ENCODE assay signal across 2 cellular contexts in the genomic region with DNA sequence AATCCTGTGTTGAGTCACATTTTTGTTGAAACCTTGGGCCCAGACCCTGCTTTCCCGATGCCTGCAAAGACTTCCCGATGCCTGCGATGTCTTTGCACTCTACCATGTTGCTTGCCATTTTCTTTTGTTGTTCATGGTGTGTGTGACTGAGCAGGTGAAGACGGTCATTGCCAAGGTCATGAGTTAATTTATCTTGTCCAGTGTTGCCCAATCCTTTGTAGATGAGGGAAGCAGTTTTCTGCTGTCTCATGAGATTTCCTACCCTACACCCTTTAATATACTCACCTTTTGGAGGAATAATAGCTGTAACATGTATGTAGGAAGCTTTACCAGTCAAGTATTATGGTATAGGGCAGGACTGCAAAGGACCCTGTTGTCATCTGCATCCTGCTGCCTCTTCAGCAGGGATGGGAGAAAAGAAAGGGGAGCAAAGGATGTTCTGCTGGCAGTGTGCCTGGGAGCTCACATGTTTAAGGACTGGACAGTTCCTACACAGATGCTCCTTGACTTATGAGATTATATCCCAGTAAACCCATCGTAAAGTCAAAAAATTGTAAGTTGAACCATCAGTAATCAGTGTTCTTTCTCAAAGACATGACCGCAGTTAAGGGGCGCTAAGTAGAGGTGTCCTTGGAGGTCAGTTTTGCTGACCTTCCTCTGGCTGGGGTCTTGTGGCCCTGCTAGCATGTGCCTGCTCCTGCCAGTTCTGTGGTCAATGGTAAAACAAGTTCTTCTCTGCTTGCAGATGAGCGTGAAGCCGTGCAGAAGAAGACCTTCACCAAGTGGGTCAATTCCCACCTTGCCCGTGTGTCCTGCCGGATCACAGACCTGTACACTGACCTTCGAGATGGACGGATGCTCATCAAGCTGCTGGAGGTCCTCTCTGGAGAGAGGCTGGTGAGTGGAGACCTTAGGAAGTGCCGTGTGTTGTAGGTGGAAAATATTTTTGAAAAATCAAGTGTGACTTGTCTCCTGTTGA.
TF ChIP-seq lines count a peak whose summit lies in the region.

No MANE protein-coding gene starts in this region.

TF ChIP-seq in SK-N-SH, 30 proteins besides CTCF, POLR2A, EP300 and RAD21 (continued from another document):
- TF ChIP-seq, protein P1, sequence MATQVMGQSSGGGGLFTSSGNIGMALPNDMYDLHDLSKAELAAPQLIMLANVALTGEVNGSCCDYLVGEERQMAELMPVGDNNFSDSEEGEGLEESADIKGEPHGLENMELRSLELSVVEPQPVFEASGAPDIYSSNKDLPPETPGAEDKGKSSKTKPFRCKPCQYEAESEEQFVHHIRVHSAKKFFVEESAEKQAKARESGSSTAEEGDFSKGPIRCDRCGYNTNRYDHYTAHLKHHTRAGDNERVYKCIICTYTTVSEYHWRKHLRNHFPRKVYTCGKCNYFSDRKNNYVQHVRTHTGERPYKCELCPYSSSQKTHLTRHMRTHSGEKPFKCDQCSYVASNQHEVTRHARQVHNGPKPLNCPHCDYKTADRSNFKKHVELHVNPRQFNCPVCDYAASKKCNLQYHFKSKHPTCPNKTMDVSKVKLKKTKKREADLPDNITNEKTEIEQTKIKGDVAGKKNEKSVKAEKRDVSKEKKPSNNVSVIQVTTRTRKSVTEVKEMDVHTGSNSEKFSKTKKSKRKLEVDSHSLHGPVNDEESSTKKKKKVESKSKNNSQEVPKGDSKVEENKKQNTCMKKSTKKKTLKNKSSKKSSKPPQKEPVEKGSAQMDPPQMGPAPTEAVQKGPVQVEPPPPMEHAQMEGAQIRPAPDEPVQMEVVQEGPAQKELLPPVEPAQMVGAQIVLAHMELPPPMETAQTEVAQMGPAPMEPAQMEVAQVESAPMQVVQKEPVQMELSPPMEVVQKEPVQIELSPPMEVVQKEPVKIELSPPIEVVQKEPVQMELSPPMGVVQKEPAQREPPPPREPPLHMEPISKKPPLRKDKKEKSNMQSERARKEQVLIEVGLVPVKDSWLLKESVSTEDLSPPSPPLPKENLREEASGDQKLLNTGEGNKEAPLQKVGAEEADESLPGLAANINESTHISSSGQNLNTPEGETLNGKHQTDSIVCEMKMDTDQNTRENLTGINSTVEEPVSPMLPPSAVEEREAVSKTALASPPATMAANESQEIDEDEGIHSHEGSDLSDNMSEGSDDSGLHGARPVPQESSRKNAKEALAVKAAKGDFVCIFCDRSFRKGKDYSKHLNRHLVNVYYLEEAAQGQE (IDR thresholded peaks at IDR 0.05; ENCODE audit: low read depth, low read length): peak; percentile 85
- TF ChIP-seq, protein P2, sequence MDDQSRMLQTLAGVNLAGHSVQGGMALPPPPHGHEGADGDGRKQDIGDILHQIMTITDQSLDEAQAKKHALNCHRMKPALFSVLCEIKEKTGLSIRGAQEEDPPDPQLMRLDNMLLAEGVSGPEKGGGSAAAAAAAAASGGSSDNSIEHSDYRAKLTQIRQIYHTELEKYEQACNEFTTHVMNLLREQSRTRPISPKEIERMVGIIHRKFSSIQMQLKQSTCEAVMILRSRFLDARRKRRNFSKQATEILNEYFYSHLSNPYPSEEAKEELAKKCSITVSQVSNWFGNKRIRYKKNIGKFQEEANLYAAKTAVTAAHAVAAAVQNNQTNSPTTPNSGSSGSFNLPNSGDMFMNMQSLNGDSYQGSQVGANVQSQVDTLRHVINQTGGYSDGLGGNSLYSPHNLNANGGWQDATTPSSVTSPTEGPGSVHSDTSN (IDR thresholded peaks at IDR 0.05): no peak

TF ChIP-seq in SK-N-SH treated with all-trans-retinoic acid at 6 μM for 48 hours, 23 proteins besides CTCF, POLR2A, EP300 and RAD21 (continued from another document):
- TF ChIP-seq, protein P3, sequence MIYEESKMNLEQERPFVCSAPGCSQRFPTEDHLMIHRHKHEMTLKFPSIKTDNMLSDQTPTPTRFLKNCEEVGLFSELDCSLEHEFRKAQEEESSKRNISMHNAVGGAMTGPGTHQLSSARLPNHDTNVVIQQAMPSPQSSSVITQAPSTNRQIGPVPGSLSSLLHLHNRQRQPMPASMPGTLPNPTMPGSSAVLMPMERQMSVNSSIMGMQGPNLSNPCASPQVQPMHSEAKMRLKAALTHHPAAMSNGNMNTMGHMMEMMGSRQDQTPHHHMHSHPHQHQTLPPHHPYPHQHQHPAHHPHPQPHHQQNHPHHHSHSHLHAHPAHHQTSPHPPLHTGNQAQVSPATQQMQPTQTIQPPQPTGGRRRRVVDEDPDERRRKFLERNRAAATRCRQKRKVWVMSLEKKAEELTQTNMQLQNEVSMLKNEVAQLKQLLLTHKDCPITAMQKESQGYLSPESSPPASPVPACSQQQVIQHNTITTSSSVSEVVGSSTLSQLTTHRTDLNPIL (CRISPR knock-in tag; IDR thresholded peaks at IDR 0.05; ENCODE audit: low read depth): no peak
- TF ChIP-seq TCF4 (CRISPR knock-in tag; IDR thresholded peaks at IDR 0.05; ENCODE audit: borderline replicate concordance) (no peak), ZNF70 (CRISPR knock-in tag; IDR thresholded peaks at IDR 0.05) (no peak), GLIS3 (CRISPR knock-in tag; IDR thresholded peaks at IDR 0.05) (no peak), RARB (CRISPR knock-in tag; IDR thresholded peaks at IDR 0.05) (no peak), ARNTL (CRISPR knock-in tag; IDR thresholded peaks at IDR 0.05; ENCODE audit: borderline replicate concordance, low read depth) (no peak), ESRRG (CRISPR knock-in tag; IDR thresholded peaks at IDR 0.05) (no peak), ZFP30 (CRISPR knock-in tag; IDR thresholded peaks at IDR 0.05) (no peak), SNAI2 (CRISPR knock-in tag; IDR thresholded peaks at IDR 0.05) (no peak), PPARA (CRISPR knock-in tag; IDR thresholded peaks at IDR 0.05; ENCODE audit: borderline replicate concordance) (no peak)
- TF ChIP-seq, protein P4, sequence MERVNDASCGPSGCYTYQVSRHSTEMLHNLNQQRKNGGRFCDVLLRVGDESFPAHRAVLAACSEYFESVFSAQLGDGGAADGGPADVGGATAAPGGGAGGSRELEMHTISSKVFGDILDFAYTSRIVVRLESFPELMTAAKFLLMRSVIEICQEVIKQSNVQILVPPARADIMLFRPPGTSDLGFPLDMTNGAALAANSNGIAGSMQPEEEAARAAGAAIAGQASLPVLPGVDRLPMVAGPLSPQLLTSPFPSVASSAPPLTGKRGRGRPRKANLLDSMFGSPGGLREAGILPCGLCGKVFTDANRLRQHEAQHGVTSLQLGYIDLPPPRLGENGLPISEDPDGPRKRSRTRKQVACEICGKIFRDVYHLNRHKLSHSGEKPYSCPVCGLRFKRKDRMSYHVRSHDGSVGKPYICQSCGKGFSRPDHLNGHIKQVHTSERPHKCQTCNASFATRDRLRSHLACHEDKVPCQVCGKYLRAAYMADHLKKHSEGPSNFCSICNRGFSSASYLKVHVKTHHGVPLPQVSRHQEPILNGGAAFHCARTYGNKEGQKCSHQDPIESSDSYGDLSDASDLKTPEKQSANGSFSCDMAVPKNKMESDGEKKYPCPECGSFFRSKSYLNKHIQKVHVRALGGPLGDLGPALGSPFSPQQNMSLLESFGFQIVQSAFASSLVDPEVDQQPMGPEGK (CRISPR knock-in tag; IDR thresholded peaks at IDR 0.05; ENCODE audit: borderline replicate concordance): no peak
- TF ChIP-seq, protein P5, sequence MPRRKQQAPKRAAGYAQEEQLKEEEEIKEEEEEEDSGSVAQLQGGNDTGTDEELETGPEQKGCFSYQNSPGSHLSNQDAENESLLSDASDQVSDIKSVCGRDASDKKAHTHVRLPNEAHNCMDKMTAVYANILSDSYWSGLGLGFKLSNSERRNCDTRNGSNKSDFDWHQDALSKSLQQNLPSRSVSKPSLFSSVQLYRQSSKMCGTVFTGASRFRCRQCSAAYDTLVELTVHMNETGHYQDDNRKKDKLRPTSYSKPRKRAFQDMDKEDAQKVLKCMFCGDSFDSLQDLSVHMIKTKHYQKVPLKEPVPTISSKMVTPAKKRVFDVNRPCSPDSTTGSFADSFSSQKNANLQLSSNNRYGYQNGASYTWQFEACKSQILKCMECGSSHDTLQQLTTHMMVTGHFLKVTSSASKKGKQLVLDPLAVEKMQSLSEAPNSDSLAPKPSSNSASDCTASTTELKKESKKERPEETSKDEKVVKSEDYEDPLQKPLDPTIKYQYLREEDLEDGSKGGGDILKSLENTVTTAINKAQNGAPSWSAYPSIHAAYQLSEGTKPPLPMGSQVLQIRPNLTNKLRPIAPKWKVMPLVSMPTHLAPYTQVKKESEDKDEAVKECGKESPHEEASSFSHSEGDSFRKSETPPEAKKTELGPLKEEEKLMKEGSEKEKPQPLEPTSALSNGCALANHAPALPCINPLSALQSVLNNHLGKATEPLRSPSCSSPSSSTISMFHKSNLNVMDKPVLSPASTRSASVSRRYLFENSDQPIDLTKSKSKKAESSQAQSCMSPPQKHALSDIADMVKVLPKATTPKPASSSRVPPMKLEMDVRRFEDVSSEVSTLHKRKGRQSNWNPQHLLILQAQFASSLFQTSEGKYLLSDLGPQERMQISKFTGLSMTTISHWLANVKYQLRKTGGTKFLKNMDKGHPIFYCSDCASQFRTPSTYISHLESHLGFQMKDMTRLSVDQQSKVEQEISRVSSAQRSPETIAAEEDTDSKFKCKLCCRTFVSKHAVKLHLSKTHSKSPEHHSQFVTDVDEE (CRISPR knock-in tag; IDR thresholded peaks at IDR 0.05): no peak
